In genomic region chr16:84144859-84145639, GRCh38 we compare ENCODE assay signal across 1 cellular context.
TF ChIP-seq lines count a peak whose summit lies in the region.

Gene DNAAF1 (plus strand): TSS chr16:84145308. CDS start chr16:84145441, 133 bp downstream.
Gene HSDL1 (minus strand): TSS chr16:84145177. CDS start chr16:84131321, 13,856 bp downstream.

TF ChIP-seq in HepG2, 621 proteins besides CTCF, POLR2A, EP300 and RAD21 (continued from another document):
- TF ChIP-seq ZNF567 (CRISPR knock-in tag; IDR thresholded peaks at IDR 0.05; ENCODE audit: borderline replicate concordance) (no peak), TFAP4 (IDR thresholded peaks at IDR 0.05; ENCODE audit: borderline replicate concordance, low read depth) (no peak), ZNF496 (CRISPR knock-in tag; IDR thresholded peaks at IDR 0.05; ENCODE audit: insufficient replicate concordance) (no peak)
